8 cellular contexts compared by ENCODE assay signal in genomic region chr9:109014267-109015025, GRCh38. TPM values are rescaled to one million over a fixed set of nuclear protein-coding genes. Genes with fewer than 3 reads are reported as not detected.
DNase-seq lines count a peak whose midpoint lies in the region.

No MANE protein-coding gene starts in this region.

- peaks cover 36% of the 10 kb centered on the region for H3K4me1 ChIP-seq in muscle layer of colon (ENCODE audit: insufficient read depth, low read length)

- H3K9me3 ChIP-seq in MG63 (no peaks in the 10 kb centered on the region), muscle layer of colon (ENCODE audit: low read length) (no peaks in the 10 kb centered on the region)

- H3K27ac ChIP-seq in muscle layer of colon (ENCODE audit: low read depth, low read length) = peak overlapping the region; percentile 55

- peak overlapping the region; percentile 25 for H3K9ac ChIP-seq in muscle layer of colon (ENCODE audit: low read length)

- DNase-seq in ACHN (peak; percentile 8), MG63 (no peak), dermis blood vessel endothelial cell (peak; percentile 33), NCI-H2227 treated with DMSO at 0.1 percent for 48 hours (lab: John Stamatoyannopoulos, UW) (no peak), putamen (ENCODE audit: low spot score) (no peak), T1000 (lab: John Stamatoyannopoulos, UW) (no peak), NCI-H345 (lab: John Stamatoyannopoulos, UW) (no peak)

- no peaks in the 10 kb centered on the region for H3K27me3 ChIP-seq in MG63
- no peaks in the 10 kb centered on the region for H3K27me3 ChIP-seq in muscle layer of colon (ENCODE audit: control insufficient read depth in 1 of 2, insufficient read depth in 2 of 2, low read length in 2 of 2)

- in situ Hi-C loops in ACHN (cut with HindIII; ENCODE audit: low pct_ligation_motif_present, low pct_unique_long_range_greater_than_20kb, low sequenced_read_pairs) = no loop called here

- H3K36me3 ChIP-seq in MG63 = peaks cover 8% of the 10 kb centered on the region
- H3K36me3 ChIP-seq in muscle layer of colon (ENCODE audit: insufficient read depth, low read length) = peaks cover under 1% of the 10 kb centered on the region

- H3K4me3 ChIP-seq in MG63 = peak overlapping the region; percentile 83; the same call in 1 of the 2 replicates
- peak overlapping the region; percentile 28 to 61 for H3K4me3 ChIP-seq in muscle layer of colon (ENCODE audit: low read depth in 1 of 2, low read length in 2 of 2)

RNA-seq across cellular contexts. Expression of gene CTNNAL1, which starts 1.1 kb away (rescaled TPM):
- total RNA-seq in MG63 (2014; rRNA removed; shearing (Covaris generic); ENCODE audit: low replicate concordance) = 84.5 and 157 TPM in 2 replicates
- 190 and 193 TPM in 2 replicates for total RNA-seq in dermis blood vessel endothelial cell

Comparison
In these comparisons a context has a peak if more than half of its experiments do, and no peak if none do; other contexts are left out.
1. DNase-seq: peak in ACHN (single experiment) and dermis blood vessel endothelial cell (single experiment); none in MG63 (single experiment), NCI-H2227 treated with DMSO at 0.1 percent for 48 hours (single experiment), putamen (single experiment), T1000 (single experiment) and NCI-H345 (single experiment).